2 cellular contexts compared by ENCODE assay signal in the genomic region with DNA sequence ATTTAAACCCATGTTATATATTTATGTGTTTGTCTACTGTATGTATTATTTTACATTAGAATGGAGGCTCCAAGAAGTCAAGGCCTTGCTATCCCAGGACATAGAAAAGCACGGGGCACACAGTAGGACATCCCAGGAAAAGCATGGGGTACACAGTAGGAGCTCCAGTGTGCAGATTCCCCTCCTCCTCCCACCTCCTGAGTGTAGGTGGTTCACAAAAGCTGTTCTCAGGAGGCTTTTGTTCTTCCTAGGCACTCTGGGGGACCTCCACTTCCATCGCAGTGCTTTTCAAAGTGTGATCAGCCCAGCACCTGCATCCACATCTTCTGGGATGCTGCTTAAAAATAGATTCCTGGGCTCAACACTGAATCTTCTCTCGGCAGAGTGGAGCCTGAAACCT.
TF ChIP-seq lines count a peak whose summit lies in the region.

No MANE protein-coding gene starts in this region.

TF ChIP-seq in GM23338, 12 proteins besides CTCF, POLR2A, EP300 and RAD21 (continues in another document):
- TF ChIP-seq, protein P1, sequence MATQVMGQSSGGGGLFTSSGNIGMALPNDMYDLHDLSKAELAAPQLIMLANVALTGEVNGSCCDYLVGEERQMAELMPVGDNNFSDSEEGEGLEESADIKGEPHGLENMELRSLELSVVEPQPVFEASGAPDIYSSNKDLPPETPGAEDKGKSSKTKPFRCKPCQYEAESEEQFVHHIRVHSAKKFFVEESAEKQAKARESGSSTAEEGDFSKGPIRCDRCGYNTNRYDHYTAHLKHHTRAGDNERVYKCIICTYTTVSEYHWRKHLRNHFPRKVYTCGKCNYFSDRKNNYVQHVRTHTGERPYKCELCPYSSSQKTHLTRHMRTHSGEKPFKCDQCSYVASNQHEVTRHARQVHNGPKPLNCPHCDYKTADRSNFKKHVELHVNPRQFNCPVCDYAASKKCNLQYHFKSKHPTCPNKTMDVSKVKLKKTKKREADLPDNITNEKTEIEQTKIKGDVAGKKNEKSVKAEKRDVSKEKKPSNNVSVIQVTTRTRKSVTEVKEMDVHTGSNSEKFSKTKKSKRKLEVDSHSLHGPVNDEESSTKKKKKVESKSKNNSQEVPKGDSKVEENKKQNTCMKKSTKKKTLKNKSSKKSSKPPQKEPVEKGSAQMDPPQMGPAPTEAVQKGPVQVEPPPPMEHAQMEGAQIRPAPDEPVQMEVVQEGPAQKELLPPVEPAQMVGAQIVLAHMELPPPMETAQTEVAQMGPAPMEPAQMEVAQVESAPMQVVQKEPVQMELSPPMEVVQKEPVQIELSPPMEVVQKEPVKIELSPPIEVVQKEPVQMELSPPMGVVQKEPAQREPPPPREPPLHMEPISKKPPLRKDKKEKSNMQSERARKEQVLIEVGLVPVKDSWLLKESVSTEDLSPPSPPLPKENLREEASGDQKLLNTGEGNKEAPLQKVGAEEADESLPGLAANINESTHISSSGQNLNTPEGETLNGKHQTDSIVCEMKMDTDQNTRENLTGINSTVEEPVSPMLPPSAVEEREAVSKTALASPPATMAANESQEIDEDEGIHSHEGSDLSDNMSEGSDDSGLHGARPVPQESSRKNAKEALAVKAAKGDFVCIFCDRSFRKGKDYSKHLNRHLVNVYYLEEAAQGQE (IDR thresholded peaks at IDR 0.05; ENCODE audit: unreplicated experiment), result no peak
- no peak for TF ChIP-seq EZH2 (IDR thresholded peaks at IDR 0.05; ENCODE audit: low read depth, unreplicated experiment)
- TF ChIP-seq STAT1 (IDR thresholded peaks at IDR 0.05; ENCODE audit: unreplicated experiment), result no peak
- TF ChIP-seq ZNF462 (CRISPR knock-in tag; IDR thresholded peaks at IDR 0.05), result no peak
- TF ChIP-seq ZNF114 (CRISPR knock-in tag; IDR thresholded peaks at IDR 0.05), result no peak
- no peak for TF ChIP-seq POLR2AphosphoS5 (IDR thresholded peaks at IDR 0.05; ENCODE audit: low read depth)
- TF ChIP-seq EZH2phosphoT487 (IDR thresholded peaks at IDR 0.05; ENCODE audit: unreplicated experiment), result no peak
- TF ChIP-seq NANOG (IDR thresholded peaks at IDR 0.05; ENCODE audit: borderline replicate concordance), result no peak
- no peak for TF ChIP-seq JUNB (IDR thresholded peaks at IDR 0.05; ENCODE audit: unreplicated experiment)
- no peak for TF ChIP-seq ZNF331 (CRISPR knock-in tag; IDR thresholded peaks at IDR 0.05; ENCODE audit: low read depth)
- TF ChIP-seq CREB1 (CRISPR knock-in tag; IDR thresholded peaks at IDR 0.05; ENCODE audit: low read depth), result no peak

TF ChIP-seq in K562, 482 proteins besides CTCF, POLR2A, EP300 and RAD21:
- TF ChIP-seq ZKSCAN1 (IDR thresholded peaks at IDR 0.05; ENCODE audit: low read depth, low read length) (0 out of 2 replicates have a peak, but pooled peaks have one; percentile 12), XRCC4 (IDR thresholded peaks at IDR 0.05; ENCODE audit: extremely low read depth, insufficient read depth, insufficient read length) (no peak)
TF ChIP-seq in K562: peak in this region for 1.
